Comparison of ENCODE assay signal across 28 cellular contexts in the genomic region with DNA sequence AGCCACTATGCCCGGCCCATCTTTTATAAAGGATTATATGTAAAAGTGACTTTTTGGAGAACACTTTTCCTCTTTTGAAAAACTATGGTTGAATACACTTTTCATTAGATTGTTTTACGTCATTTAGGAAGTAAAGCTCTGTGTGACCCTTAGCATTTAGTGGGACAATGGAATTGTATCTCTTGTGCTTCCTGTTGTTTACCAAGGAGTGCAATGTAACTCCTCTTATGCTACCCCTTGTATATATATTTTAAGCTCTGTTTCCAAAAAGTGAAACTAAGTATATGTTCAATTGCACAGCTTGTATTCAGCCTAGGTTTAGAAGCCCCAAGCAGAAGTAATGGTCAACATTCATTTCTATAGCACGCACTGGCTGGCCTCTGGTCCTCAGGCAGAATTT.
"Had no signal": no experiment of that assay in that cellular context is flagged by ENCODE, and none has a peak within 500 bp of the region (broad histone marks: within the 10 kb centered on the region; RNA-seq: fewer than 3 reads in every experiment).

No MANE protein-coding gene starts in this region.

- H3K4me1 ChIP-seq: colonic mucosa, esophagus muscularis mucosa, foreskin keratinocyte, gastrocnemius medialis, heart left ventricle, heart right ventricle had no signal

- H3K9me3 ChIP-seq: colonic mucosa, esophagus muscularis mucosa, esophagus squamous epithelium, gastrocnemius medialis, gastroesophageal sphincter had no signal

- H3K27me3 ChIP-seq: colonic mucosa, dorsolateral prefrontal cortex, esophagus muscularis mucosa, esophagus squamous epithelium, foreskin keratinocyte, gastrocnemius medialis, gastroesophageal sphincter, heart left ventricle, heart right ventricle had no signal

- H3K27ac ChIP-seq: colonic mucosa, coronary artery, dorsolateral prefrontal cortex, epithelial cell of prostate, esophagus muscularis mucosa, esophagus squamous epithelium, foreskin keratinocyte, gastrocnemius medialis, gastroesophageal sphincter, heart left ventricle, heart right ventricle had no signal

- H3K36me3 ChIP-seq: colonic mucosa, esophagus muscularis mucosa, esophagus squamous epithelium, gastrocnemius medialis, gastroesophageal sphincter, heart left ventricle, heart right ventricle had no signal

- FAIRE-seq: colon, endometrium, endothelial cell of umbilical vein, frontal cortex had no signal

- DNase-seq: colonic mucosa; cortex of kidney; dermis blood vessel endothelial cell; dorsolateral prefrontal cortex; effector CD4-positive, alpha-beta T cell; effector CD8-positive, alpha-beta T cell; effector memory CD4-positive, alpha-beta T cell; effector memory CD8-positive, alpha-beta T cell; endodermal cell; erythroblast; esophagus squamous epithelium; foreskin fibroblast; foreskin keratinocyte; foreskin melanocyte; gastrocnemius medialis; glutamatergic neuron; head of caudate nucleus; heart left ventricle; heart right ventricle had no signal

- H3K4me3 ChIP-seq: colonic mucosa, coronary artery, dorsolateral prefrontal cortex, esophagus muscularis mucosa, esophagus squamous epithelium, gastrocnemius medialis, gastroesophageal sphincter, heart left ventricle, heart right ventricle had no signal

- ATAC-seq: effector memory CD8-positive, alpha-beta T cell; esophagus mucosa; foreskin keratinocyte; gastrocnemius medialis; gastroesophageal sphincter; heart left ventricle; heart right ventricle had no signal
